In the genomic region with DNA sequence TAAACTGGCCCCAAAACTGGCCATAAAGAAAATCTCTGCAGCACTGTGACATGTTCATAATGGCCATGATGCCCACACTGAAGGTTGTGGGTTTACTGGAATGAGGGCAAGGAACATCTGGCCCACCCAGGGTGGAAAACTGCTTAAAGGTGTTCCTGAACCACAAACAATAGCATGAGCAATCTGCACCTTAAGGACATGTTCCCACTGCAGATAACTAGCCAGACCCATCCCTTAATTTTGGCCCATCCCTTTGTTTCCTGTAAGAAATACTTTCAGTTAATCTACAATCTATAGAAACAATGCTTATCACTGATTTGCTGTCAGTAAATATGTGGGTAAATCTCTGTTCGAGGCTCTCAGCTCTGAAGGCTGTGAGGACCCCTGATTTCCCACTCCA, we compare ENCODE assay signal across 3 cellular contexts. TPM values are rescaled to one million over a fixed set of nuclear protein-coding genes. Genes with fewer than 3 reads are reported as not detected.
"Had no signal": no experiment of that assay in that cellular context is flagged by ENCODE, and none has a peak within 500 bp of the region (broad histone marks: within the 10 kb centered on the region; RNA-seq: fewer than 3 reads in every experiment).

No MANE protein-coding gene starts in this region.

RNA-seq across cellular contexts. Expression of gene ALB, which starts 46.9 kb away (rescaled TPM):
- total RNA-seq: HT-29, IMR-90 had no signal
- polyA plus RNA-seq: IgD-negative memory B cell, IMR-90 had no signal
